Comparison of ENCODE assay signal across 8 cellular contexts in the genomic region with DNA sequence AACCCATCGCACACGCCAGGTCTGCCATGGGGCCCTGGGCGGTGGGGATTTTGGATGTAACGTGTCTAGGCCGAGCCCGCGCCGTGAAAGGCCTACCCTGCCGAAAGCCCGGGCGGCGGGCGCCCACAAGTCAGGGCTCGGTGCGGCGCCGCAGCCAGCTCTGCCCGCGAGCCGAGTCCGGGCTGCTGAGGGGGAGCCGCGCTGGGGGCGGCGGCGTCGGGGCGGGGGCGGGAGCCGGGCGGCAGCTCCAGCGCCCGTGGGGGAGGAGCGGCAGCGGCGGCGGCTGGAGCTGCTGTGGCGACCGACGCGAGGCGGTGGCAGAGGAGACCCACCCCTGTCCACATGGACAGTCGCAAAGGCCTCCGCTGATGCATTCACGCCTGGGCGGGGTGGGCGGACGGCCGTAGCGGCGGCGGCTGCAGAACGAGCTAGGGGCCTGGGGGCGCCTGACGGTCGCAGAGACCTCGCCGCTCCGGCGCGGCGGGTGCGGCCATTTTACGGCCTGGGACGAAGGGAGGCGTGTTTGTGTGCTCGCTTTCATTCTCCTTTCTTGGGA. TPM values are rescaled to one million over a fixed set of nuclear protein-coding genes. Genes with fewer than 3 reads are reported as not detected.
A peak's percentile ranks its signal among the peaks of the same experiment; 100 is the strongest.
DNase-seq lines count a peak whose midpoint lies in the region; ATAC-seq lines count a peak whose summit lies in the region.

SENP6 (plus strand) TSS at position 273 of the 556 bp plus-strand sequence. CDS start 645 bp downstream, outside the sequence.

- peak within 1 kb of the TSS; percentile 96 for H3K27ac ChIP-seq in caudate nucleus (ENCODE audit: low read depth, low read length)

- ATAC-seq in GM18508 (IDR thresholded peaks at IDR 0.05; ENCODE audit: insufficient read depth, unreplicated experiment) (peak; percentile 45), HG02973 (IDR thresholded peaks at IDR 0.05; ENCODE audit: unreplicated experiment) (peak; percentile 59)

- DNase-seq in A172 (ENCODE audit: low spot score) (peak; percentile 48), NCI-H2171 treated with DMSO at 0.1 percent for 48 hours (lab: John Stamatoyannopoulos, UW) (peak; percentile 79), caudate nucleus (lab: John Stamatoyannopoulos, UW) (peak in 58 of 61 donors; percentile 27 to 88 (median 70)), islet precursor cell (peak; percentile 95)
- peak; percentile 44 for DNase-seq in activated CD4-positive, CD25-positive, alpha-beta regulatory T cell treated with anti-CD3 and anti-CD28 coated beads, Interleukin-2, amount 50 U/mL, for 16 hours (ENCODE audit: low read depth, low spot score)
- DNase-seq in stimulated activated CD4-positive, alpha-beta T cell treated with anti-CD3 and anti-CD28 coated beads, Interleukin-12 subunit alpha, Interleukin-12 subunit beta, amount 100 ng/mL, for 4 hours, result peak; percentile 68

RNA-seq across cellular contexts. Expression of gene SENP6, which starts in this region (rescaled TPM):
- 52.8 and 63.1 TPM in 2 replicates for total RNA-seq in A172 (2014; rRNA removed; shearing (Covaris generic))

Comparison
In these comparisons a context has a peak if more than half of its experiments do, and no peak if none do; other contexts are left out.
1. Peak in every context shown above with its lines: DNase-seq, ATAC-seq and H3K27ac ChIP-seq.
2. DNase-seq: peak in every context shown above with its lines; median percentile 95 in islet precursor cell; 79 in NCI-H2171 treated with DMSO at 0.1 percent for 48 hours; 70 in caudate nucleus; 68 in stimulated activated CD4-positive, alpha-beta T cell treated with anti-CD3 and anti-CD28 coated beads, Interleukin-12 subunit alpha, Interleukin-12 subunit beta, amount 100 ng/mL, for 4 hours; 48 in A172; 44 in activated CD4-positive, CD25-positive, alpha-beta regulatory T cell treated with anti-CD3 and anti-CD28 coated beads, Interleukin-2, amount 50 U/mL, for 16 hours.